ENCODE assay signal across 7 cellular contexts in the genomic region with DNA sequence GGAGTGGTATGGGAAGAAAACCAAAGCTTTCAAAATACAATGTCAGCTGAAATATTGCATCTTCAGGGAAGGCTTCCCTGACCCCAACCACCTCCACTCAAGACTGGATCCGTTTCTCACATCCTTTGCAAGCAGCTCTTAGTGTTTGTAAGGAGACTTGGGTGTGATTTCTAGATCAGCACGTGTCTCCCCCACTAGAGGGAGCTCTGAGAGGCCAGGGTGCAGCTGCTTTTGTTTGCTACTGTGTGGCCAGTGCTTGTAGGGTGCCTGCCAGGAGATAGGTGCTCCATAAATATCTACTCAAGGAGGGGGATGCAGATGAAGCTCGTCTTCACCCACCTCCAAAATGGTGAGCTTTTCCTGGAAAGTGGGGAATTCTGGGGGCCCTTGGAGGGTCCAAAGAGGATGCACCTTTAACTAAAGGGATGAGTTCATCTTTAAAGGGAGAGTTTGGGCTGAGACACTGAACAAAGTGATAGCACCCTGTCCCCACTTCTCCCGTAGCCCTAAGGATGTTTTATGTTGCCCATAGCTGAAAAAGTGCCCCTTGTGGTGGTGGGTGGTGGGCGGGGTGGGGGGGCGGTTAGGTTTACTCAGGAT. TPM values are rescaled to one million over a fixed set of nuclear protein-coding genes. Genes with fewer than 3 reads are reported as not detected.
DNase-seq lines count a peak whose midpoint lies in the region; ATAC-seq, FAIRE-seq and TF ChIP-seq lines count a peak whose summit lies in the region.

No MANE protein-coding gene starts in this region.

- H3K4me1 Mint-ChIP-seq in chondrocyte (ENCODE audit: low read depth) = no peaks in the 10 kb centered on the region

- H3K36me3 Mint-ChIP-seq in chondrocyte (ENCODE audit: low read depth) = no peaks in the 10 kb centered on the region

- peak; percentile 59; the same call in 2 of the 3 replicates for ATAC-seq in SK-N-SH treated with all-trans-retinoic acid at 6 μM for 48 hours
- ATAC-seq in HG03354 (IDR thresholded peaks at IDR 0.05; ENCODE audit: poor library complexity, severe bottlenecking, unreplicated experiment) = no peak

- no peak overlapping the region for H3K27ac Mint-ChIP-seq in chondrocyte (ENCODE audit: unreplicated experiment)

- H3K4me3 Mint-ChIP-seq in chondrocyte (ENCODE audit: unreplicated experiment) = no peak overlapping the region

- DNase-seq in EH (ENCODE audit: low read depth) (peak; percentile 55), HPDE6-E6E7 (ENCODE audit: extremely low spot score) (peak; percentile 40), chondrocyte (ENCODE audit: low spot score) (no peak), medulla oblongata (ENCODE audit: extremely low spot score) (peak; percentile 57), urothelium cell line (ENCODE audit: low spot score) (peak; percentile 36)

- TF ChIP-seq CTCF in chondrocyte (IDR thresholded peaks at IDR 0.05) = peak; percentile 72

- peaks cover 50% of the 10 kb centered on the region for H3K27me3 Mint-ChIP-seq in chondrocyte (ENCODE audit: low read depth)

- no peaks in the 10 kb centered on the region for H3K9me3 Mint-ChIP-seq in chondrocyte (ENCODE audit: low read depth)

- no peak for FAIRE-seq in urothelium cell line (lab: Jason Lieb, UNC)

TF ChIP-seq in SK-N-SH treated with all-trans-retinoic acid at 6 μM for 48 hours, 23 proteins besides CTCF, POLR2A, EP300 and RAD21:
- TF ChIP-seq GLIS3 (CRISPR knock-in tag; IDR thresholded peaks at IDR 0.05) = no peak
- no peak for TF ChIP-seq BACH2 (CRISPR knock-in tag; IDR thresholded peaks at IDR 0.05; ENCODE audit: borderline replicate concordance)

RNA-seq across cellular contexts. Expression of a gene that starts 52.6 kb away (rescaled TPM):
- total RNA-seq in chondrocyte = 3.0 to 5.4 TPM (median 4.2 TPM) in 3 replicates
